13 cellular contexts compared by ENCODE assay signal in the genomic region with DNA sequence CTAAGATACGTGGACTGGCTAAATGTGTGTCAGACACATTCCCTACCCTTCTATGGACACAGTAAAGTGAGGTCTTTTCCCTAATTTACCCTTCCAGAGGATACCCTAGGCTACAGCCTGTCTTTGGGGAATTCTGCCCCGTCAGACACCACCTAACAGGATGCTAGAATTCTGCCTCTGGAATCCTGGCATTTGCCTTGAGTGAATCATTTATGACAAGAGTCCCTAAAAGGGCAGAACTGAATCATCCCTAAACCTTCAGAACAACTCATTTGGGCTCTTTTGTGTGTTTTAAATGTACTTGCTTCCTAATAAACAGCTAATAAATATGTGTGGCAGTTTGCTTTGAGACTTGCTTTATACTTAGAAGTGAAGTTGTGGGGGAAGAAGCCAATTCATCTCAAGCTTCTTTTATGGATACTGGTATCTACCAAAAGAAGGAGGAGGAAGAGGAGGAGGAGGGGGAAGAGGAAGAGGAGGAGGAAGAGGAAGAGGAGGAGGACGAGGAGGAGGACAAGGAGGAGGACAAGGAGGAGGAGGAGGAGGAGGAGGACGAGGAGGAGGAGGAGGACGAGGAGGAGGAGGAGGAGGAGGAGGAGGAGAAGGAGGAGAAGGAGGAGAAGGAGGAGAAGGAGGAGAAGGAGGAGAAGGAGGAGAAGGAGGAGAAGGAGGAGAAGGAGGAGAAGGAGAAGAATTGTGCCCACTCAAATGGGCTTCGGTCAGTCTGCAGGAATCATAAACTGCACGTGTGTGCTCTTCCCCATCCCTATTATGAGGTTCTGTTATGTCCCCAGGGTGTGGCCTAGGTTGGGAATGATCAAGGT. TPM values are rescaled to one million over a fixed set of nuclear protein-coding genes. Genes with fewer than 3 reads are reported as not detected.
DNase-seq lines count a peak whose midpoint lies in the region; ATAC-seq, FAIRE-seq and TF ChIP-seq lines count a peak whose summit lies in the region.
"Had no signal": no experiment of that assay in that cellular context is flagged by ENCODE, and none has a peak within 500 bp of the region (broad histone marks: within the 10 kb centered on the region; RNA-seq: fewer than 3 reads in every experiment).

No MANE protein-coding gene starts in this region.

- peaks cover 1% of the 10 kb centered on the region for H3K36me3 ChIP-seq in bronchial epithelial cell (ENCODE audit: control insufficient read depth, insufficient read depth, low read length)
- peaks cover 0 to 89% of the 10 kb centered on the region in 2 donors for H3K36me3 ChIP-seq in left lung
- no peaks in the 10 kb centered on the region for H3K36me3 ChIP-seq in ovary
- H3K36me3 ChIP-seq in heart right ventricle, result peaks cover 0 to 96% (median 20%) of the 10 kb centered on the region in 9 donors
- H3K36me3 ChIP-seq: gastrocnemius medialis had no signal

- intact Hi-C loops in left lung (cut with DNase I), result no loop called here
- intact Hi-C loops in ovary (cut with DNase I), result no loop called here
- intact Hi-C loops in heart right ventricle (cut with DNase I), result no loop called here

- WGBS in ovary, 3 donors, result 77 to 86% (median 80%) methylated on average over 4 to 6 of the region's 7 CpGs
- WGBS in heart right ventricle, 2 donors, result 76 to 84% methylated on average over 4 of the region's 7 CpGs

- H3K4me3 ChIP-seq in bronchial epithelial cell (ENCODE audit: low read depth, low read length) (no peak overlapping the region), left lung (no peak overlapping the region), ovary (no peak overlapping the region), heart right ventricle (no peak overlapping the region)
- H3K4me3 ChIP-seq: gastrocnemius medialis had no signal

- no peak for FAIRE-seq in bronchial epithelial cell (lab: Jason Lieb, UNC)

- H3K27ac ChIP-seq in left lung, result no peak overlapping the region
- H3K27ac ChIP-seq in ovary, result no peak overlapping the region
- H3K27ac ChIP-seq in heart right ventricle, result no peak overlapping the region
- H3K27ac ChIP-seq: C4-2B, gastrocnemius medialis had no signal

- no peaks in the 10 kb centered on the region for H3K27me3 ChIP-seq in bronchial epithelial cell (ENCODE audit: control insufficient read depth, insufficient read depth, low read length)
- H3K27me3 ChIP-seq in left lung, result no peaks in the 10 kb centered on the region
- no peaks in the 10 kb centered on the region for H3K27me3 ChIP-seq in ovary
- no peaks in the 10 kb centered on the region for H3K27me3 ChIP-seq in heart right ventricle
- H3K27me3 ChIP-seq: gastrocnemius medialis had no signal

- no peak for TF ChIP-seq POLR2A in ovary (IDR thresholded peaks at IDR 0.05)

- H3K4me1 ChIP-seq in left lung (peaks cover 0 to 14% of the 10 kb centered on the region in 2 donors), ovary (ENCODE audit: insufficient read depth) (no peaks in the 10 kb centered on the region), heart right ventricle (peaks cover 0 to 28% (median 7%) of the 10 kb centered on the region in 9 donors)
- H3K4me1 ChIP-seq: gastrocnemius medialis had no signal

- H3K9me3 ChIP-seq in left lung (no peaks in the 10 kb centered on the region), ovary (no peaks in the 10 kb centered on the region), heart right ventricle (no peaks in the 10 kb centered on the region)
- H3K9me3 ChIP-seq: gastrocnemius medialis had no signal

- TF ChIP-seq CTCF in bronchial epithelial cell (IDR thresholded peaks at IDR 0.05; ENCODE audit: insufficient read depth, low read length, severe bottlenecking), result no peak
- TF ChIP-seq CTCF in left lung (IDR thresholded peaks at IDR 0.05), result no peak
- TF ChIP-seq CTCF in ovary (IDR thresholded peaks at IDR 0.05), result no peak
- no peak for TF ChIP-seq CTCF in heart right ventricle (IDR thresholded peaks at IDR 0.05)

- no peak for TF ChIP-seq EP300 in ovary (IDR thresholded peaks at IDR 0.05)

- peak; percentile 55 for DNase-seq in AG08396 (ENCODE audit: low spot score)
- DNase-seq in LHCN-M2 (ENCODE audit: low read depth), result peak; percentile 80
- DNase-seq in bronchial epithelial cell (ENCODE audit: low read depth), result peak; percentile 88
- no peak for DNase-seq in left lung
- DNase-seq in D341Med (ENCODE audit: low spot score), result no peak
- DNase-seq in effector CD8-positive, alpha-beta T cell (lab: John Stamatoyannopoulos, UW), result no peak
- no peak for DNase-seq in ovary
- DNase-seq in heart right ventricle, result no peak
- DNase-seq: gastrocnemius medialis, NCI-H187, occipital lobe, SW 1271 had no signal

- ATAC-seq in left lung (peak; percentile 26), heart right ventricle (no peak)
- ATAC-seq: gastrocnemius medialis had no signal

RNA-seq across cellular contexts. Expression of a gene that starts 27.1 kb away (rescaled TPM):
- total RNA-seq in LHCN-M2 (2014; rRNA removed), result 8.5 and 14.6 TPM in 2 replicates
- polyA plus RNA-seq in LHCN-M2 (2012), result 5.8 TPM
- total RNA-seq in bronchial epithelial cell, result 9.2 and 13.3 TPM in 2 replicates
- total RNA-seq in left lung, result 10 to 100 TPM; 46.9 to 68.2 TPM
- total RNA-seq in ovary, result 10 to 100 TPM; 19.4 to 43.5 (median 23.4) TPM
- polyA plus RNA-seq in ovary, result 10 to 100 TPM; 15.7 to 23.2 TPM
- total RNA-seq in heart right ventricle, result 10 to 100 TPM in 9 of 10 donors, 1 to 10 TPM in 1; 9.9 to 48.3 (median 13.1) TPM
- polyA plus RNA-seq in heart right ventricle, result 10 to 100 TPM in 1 of 2 donors, 1 to 10 TPM in 1; 6.7 to 27.1 TPM

Comparison
In these comparisons a context has a peak if more than half of its experiments do, and no peak if none do; other contexts are left out.
1. DNase-seq: peak in AG08396 (single experiment), LHCN-M2 (single experiment) and bronchial epithelial cell (single experiment); none in left lung (0 of 2), D341Med (single experiment), effector CD8-positive, alpha-beta T cell (single experiment), ovary (0 of 5) and heart right ventricle (0 of 2).